ENCODE assay signal across 28 cellular contexts in genomic region chr4:16065066-16065465, GRCh38. TPM values are rescaled to one million over a fixed set of nuclear protein-coding genes. Genes with fewer than 3 reads are reported as not detected.
"Had no signal": no experiment of that assay in that cellular context is flagged by ENCODE, and none has a peak within 500 bp of the region (broad histone marks: within the 10 kb centered on the region; RNA-seq: fewer than 3 reads in every experiment).

No MANE protein-coding gene starts in this region.

- H3K4me3 ChIP-seq: colonic mucosa, esophagus squamous epithelium, lung, prostate gland, right atrium auricular region, smooth muscle cell, stomach, thyroid gland had no signal

- H3K4me1 Mint-ChIP-seq: memory B cell had no signal

- H3K9me3 ChIP-seq: colonic mucosa, esophagus squamous epithelium, prostate gland, right atrium auricular region, stomach, thyroid gland had no signal

- H3K4me1 ChIP-seq: colonic mucosa, esophagus squamous epithelium, prostate gland, right atrium auricular region, thyroid gland had no signal

- H3K27ac Mint-ChIP-seq: dendritic cell treated with granulocyte-macrophage colony-stimulating factor and Interleukin-4, amounts not matched to agents 40 ng/mL and 50 ng/mL, for 4 days; memory B cell; naive thymus-derived CD4-positive, alpha-beta T cell; nephron; type B pancreatic cell had no signal

- FAIRE-seq: frontal cortex, kidney had no signal

- ATAC-seq: left lobe of liver; naive thymus-derived CD4-positive, alpha-beta T cell; sciatic nerve had no signal

- H3K36me3 Mint-ChIP-seq: memory B cell had no signal

- H3K36me3 ChIP-seq: colonic mucosa, esophagus squamous epithelium, prostate gland, right atrium auricular region, stomach, thyroid gland had no signal

- H3K27me3 Mint-ChIP-seq: dendritic cell treated with granulocyte-macrophage colony-stimulating factor and Interleukin-4, amounts not matched to agents 40 ng/mL and 50 ng/mL, for 4 days; type B pancreatic cell had no signal

- H3K4me2 ChIP-seq: smooth muscle cell had no signal

- H3K27me3 ChIP-seq: colonic mucosa, right atrium auricular region, stomach, thyroid gland had no signal

- H3K27ac ChIP-seq: colonic mucosa, esophagus squamous epithelium, prostate gland, right atrium auricular region, thyroid gland had no signal

- DNase-seq: colonic mucosa; effector CD8-positive, alpha-beta T cell; erythroblast; esophagus squamous epithelium; hypothalamus; kidney; midbrain; naive thymus-derived CD4-positive, alpha-beta T cell; nucleus accumbens; stimulated activated CD4-positive, alpha-beta T cell treated with anti-CD3 and anti-CD28 coated beads, Interleukin-12 subunit alpha, Interleukin-12 subunit beta, amount 100 ng/mL, for 4 hours; stimulated activated CD4-positive, alpha-beta T cell treated with anti-CD3 and anti-CD28 coated beads, Interleukin-1b, Interleukin-23, amount 100 ng/mL, for 48 hours; stimulated activated CD4-positive, alpha-beta T cell treated with anti-CD3 and anti-CD28 coated beads, Interleukin-4, amount 100 ng/mL, for 1 hour; stimulated activated CD8-positive, alpha-beta memory T cell treated with anti-CD3 and anti-CD28 coated beads, Interleukin-4, amount 100 ng/mL, for 48 hours; stimulated activated naive CD4-positive, alpha-beta T cell treated with Interleukin-2 at 50 U/mL for 16 hours; stomach; thyroid gland had no signal

- H3K4me3 Mint-ChIP-seq: dendritic cell treated with granulocyte-macrophage colony-stimulating factor and Interleukin-4, amounts not matched to agents 40 ng/mL and 50 ng/mL, for 4 days; memory B cell; naive thymus-derived CD4-positive, alpha-beta T cell; nephron; type B pancreatic cell had no signal

RNA-seq across cellular contexts. Expression of gene PROM1, which starts 18.8 kb away (rescaled TPM):
- total RNA-seq: osteocyte had no signal
- polyA plus RNA-seq: naive thymus-derived CD4-positive, alpha-beta T cell had no signal
